8 cellular contexts compared by ENCODE assay signal in genomic region chr11:235998-236773, GRCh38. TPM values are rescaled to one million over a fixed set of nuclear protein-coding genes. Genes with fewer than 3 reads are reported as not detected.
DNase-seq lines count a peak whose midpoint lies in the region; TF ChIP-seq lines count a peak whose summit lies in the region.

SIRT3 (minus strand) TSS chr11:236342; CDS start chr11:236328, 14 bp downstream.

- peak; percentile 78 for DNase-seq in EL
- DNase-seq in GM23248 = peak; percentile 87
- DNase-seq in Kasumi-1 (lab: John Stamatoyannopoulos, UW) = peak; percentile 96 to 98
- DNase-seq in SIG-M5 (lab: John Stamatoyannopoulos, UW) = peak; percentile 38
- DNase-seq in activated effector memory CD4-positive, alpha-beta T cell treated with anti-CD3 and anti-CD28 coated beads, Interleukin-2, amount 50 U/mL, for 16 hours = peak; percentile 94
- peak; percentile 79 for DNase-seq in fibroblast of villous mesenchyme (ENCODE audit: low read depth)
- DNase-seq in stomach = peak; percentile 89

- H3K27ac ChIP-seq in GM23248 (peak within 1 kb of the TSS; percentile 89), neural cell (ENCODE audit: low read length) (peak within 1 kb of the TSS; percentile 88), stomach (peak within 1 kb of the TSS; percentile 94 to 97 (median 96))

- no peak for TF ChIP-seq CTCF in fibroblast of villous mesenchyme (IDR thresholded peaks at IDR 0.05; ENCODE audit: insufficient read depth, low read depth, low read length)
- peak; percentile 57 for TF ChIP-seq CTCF in neural cell (IDR thresholded peaks at IDR 0.05; ENCODE audit: poor library complexity, severe bottlenecking)
- peak in 3 of 7 experiments; percentile 8 to 19 (median 18) for TF ChIP-seq CTCF in stomach (IDR thresholded peaks at IDR 0.05)

- intact Hi-C loops in stomach (cut with DNase I; ENCODE audit: low total_unique reads) = no loop called here

- H4K20me1 ChIP-seq in GM23248 (ENCODE audit: insufficient read depth) = no peaks in the 10 kb centered on the region
- H4K20me1 ChIP-seq in neural cell (ENCODE audit: insufficient read depth) = no peaks in the 10 kb centered on the region

- H3K79me2 ChIP-seq in GM23248 (ENCODE audit: insufficient read depth) = peaks cover 63% of the 10 kb centered on the region
- peaks cover 27% of the 10 kb centered on the region for H3K79me2 ChIP-seq in neural cell (replicated peaks; ENCODE audit: insufficient read depth, low read length)

- TF ChIP-seq POLR2A in stomach (IDR thresholded peaks at IDR 0.05) = no peak

- in situ Hi-C loops in GM23248 (cut with MboI) = no loop called here

- H3K4me1 ChIP-seq in GM23248 (ENCODE audit: insufficient read depth) = peaks cover 12% of the 10 kb centered on the region; the same call in 1 of the 2 replicates
- H3K4me1 ChIP-seq in stomach = peaks cover 22 to 49% (median 35%) of the 10 kb centered on the region in 4 donors

- H3K9me3 ChIP-seq in GM23248 (ENCODE audit: low read depth) (no peaks in the 10 kb centered on the region), neural cell (ENCODE audit: low read length) (no peaks in the 10 kb centered on the region), stomach (no peaks in the 10 kb centered on the region)

- H3K4me3 ChIP-seq in GM23248 (peak within 1 kb of the TSS; percentile 99), fibroblast of villous mesenchyme (ENCODE audit: low read depth, low read length) (peak within 1 kb of the TSS; percentile 99), neural cell (ENCODE audit: low read length) (peak within 1 kb of the TSS; percentile 94), stomach (peak within 1 kb of the TSS; percentile 92 to 95 (median 94))

- H3K9me2 ChIP-seq in GM23248 (ENCODE audit: insufficient read depth) = no peaks in the 10 kb centered on the region
- no peaks in the 10 kb centered on the region for H3K9me2 ChIP-seq in neural cell (ENCODE audit: insufficient read depth, low read length)

- WGBS in GM23248 (ENCODE audit: low coverage in 1 of 2, low lambda C conversion rate in 2 of 2, missing lambda C conversion rate in 2 of 2), 2 experiments = 1 to 3% methylated on average over 27 to 50 of the region's 69 CpGs
- 0 to 1% (median 1%) methylated on average over 18 to 63 of the region's 69 CpGs for WGBS in stomach, 5 donors

- H3K9ac ChIP-seq in GM23248 (peak within 1 kb of the TSS; percentile 94), neural cell (ENCODE audit: low read length) (peak within 1 kb of the TSS; percentile 93)

- no peak for TF ChIP-seq RAD21 in neural cell (conservative IDR thresholded peaks at IDR 0.05)

- H2AFZ ChIP-seq in GM23248 = peak within 1 kb of the TSS; percentile 91
- peak within 1 kb of the TSS; percentile 78 for H2AFZ ChIP-seq in neural cell (ENCODE audit: low read depth, low read length)

- H3K4me2 ChIP-seq in GM23248 (ENCODE audit: unreplicated experiment) (peak within 1 kb of the TSS; percentile 96), neural cell (ENCODE audit: low read length) (peak within 1 kb of the TSS; percentile 100)

- TF ChIP-seq EP300 in neural cell (conservative IDR thresholded peaks at IDR 0.05; ENCODE audit: poor library complexity, severe bottlenecking) = no peak
- no peak for TF ChIP-seq EP300 in stomach (IDR thresholded peaks at IDR 0.05)

- H3F3A ChIP-seq in GM23248 (ENCODE audit: insufficient read depth) (peaks cover 7% of the 10 kb centered on the region; the same call in 1 of the 2 replicates), neural cell (ENCODE audit: insufficient read depth, low read length, poor library complexity, severe bottlenecking) (no peaks in the 10 kb centered on the region)

- H3K36me3 ChIP-seq in GM23248 (ENCODE audit: low read depth) = peaks cover 1% of the 10 kb centered on the region; the same call in 1 of the 2 replicates
- no peaks in the 10 kb centered on the region for H3K36me3 ChIP-seq in neural cell (ENCODE audit: insufficient read depth, low read length)
- H3K36me3 ChIP-seq in stomach = peaks cover 4 to 39% (median 30%) of the 10 kb centered on the region in 4 donors

- no peaks in the 10 kb centered on the region for H3K27me3 ChIP-seq in GM23248 (replicated peaks; ENCODE audit: insufficient read depth)
- H3K27me3 ChIP-seq in neural cell (ENCODE audit: insufficient read depth, low read depth, low read length) = no peaks in the 10 kb centered on the region
- no peaks in the 10 kb centered on the region for H3K27me3 ChIP-seq in stomach

TF ChIP-seq in neural cell, 6 proteins besides CTCF, POLR2A, EP300 and RAD21:
- peak; percentile 78 for TF ChIP-seq MXI1 (conservative IDR thresholded peaks at IDR 0.05; ENCODE audit: poor library complexity, severe bottlenecking)
- no peak for TF ChIP-seq EZH2 (IDR thresholded peaks at IDR 0.05; ENCODE audit: borderline replicate concordance, insufficient read depth, low read length, poor library complexity, severe bottlenecking)
- peak; percentile 75 for TF ChIP-seq TAF1 (IDR thresholded peaks at IDR 0.05; ENCODE audit: low read depth)
- TF ChIP-seq POLR2AphosphoS5 (IDR thresholded peaks at IDR 0.05) = peak; percentile 74
- TF ChIP-seq SMC3 (conservative IDR thresholded peaks at IDR 0.05; ENCODE audit: poor library complexity) = peak; percentile 3

RNA-seq across cellular contexts. Expression of gene SIRT3, which starts in this region (rescaled TPM):
- 10.5 and 15.5 TPM in 2 replicates for total RNA-seq in GM23248 (2014; rRNA removed; shearing (Covaris generic))
- polyA plus RNA-seq in GM23248 (2016; fragmentation: Nextera tagmentation; extraction: Ambion mirVana) (12.3 and 14.9 TPM in 2 replicates), neural cell (32.9 and 38.8 TPM in 2 replicates), stomach (10 to 100 TPM; 10.8 to 19.2 (median 13.8) TPM)
- total RNA-seq in fibroblast of villous mesenchyme (10.3 and 10.4 TPM in 2 replicates), stomach (10 to 100 TPM in 2 of 5 donors, 1 to 10 TPM in 3; 5.4 to 63.7 (median 7.3) TPM)
- 13.3 and 15.3 TPM in 2 replicates for polyA minus RNA-seq in neural cell

Comparison
In these comparisons a context has a peak if more than half of its experiments do, and no peak if none do; other contexts are left out.
1. Peak in every context shown above with its lines: DNase-seq, H3K4me3 ChIP-seq and H3K27ac ChIP-seq.
2. DNase-seq: peak in every context shown above with its lines; median percentile 97 in Kasumi-1; 94 in activated effector memory CD4-positive, alpha-beta T cell treated with anti-CD3 and anti-CD28 coated beads, Interleukin-2, amount 50 U/mL, for 16 hours; 89 in stomach; 87 in GM23248; 79 in fibroblast of villous mesenchyme; 78 in EL; 38 in SIG-M5.